In the genomic region with DNA sequence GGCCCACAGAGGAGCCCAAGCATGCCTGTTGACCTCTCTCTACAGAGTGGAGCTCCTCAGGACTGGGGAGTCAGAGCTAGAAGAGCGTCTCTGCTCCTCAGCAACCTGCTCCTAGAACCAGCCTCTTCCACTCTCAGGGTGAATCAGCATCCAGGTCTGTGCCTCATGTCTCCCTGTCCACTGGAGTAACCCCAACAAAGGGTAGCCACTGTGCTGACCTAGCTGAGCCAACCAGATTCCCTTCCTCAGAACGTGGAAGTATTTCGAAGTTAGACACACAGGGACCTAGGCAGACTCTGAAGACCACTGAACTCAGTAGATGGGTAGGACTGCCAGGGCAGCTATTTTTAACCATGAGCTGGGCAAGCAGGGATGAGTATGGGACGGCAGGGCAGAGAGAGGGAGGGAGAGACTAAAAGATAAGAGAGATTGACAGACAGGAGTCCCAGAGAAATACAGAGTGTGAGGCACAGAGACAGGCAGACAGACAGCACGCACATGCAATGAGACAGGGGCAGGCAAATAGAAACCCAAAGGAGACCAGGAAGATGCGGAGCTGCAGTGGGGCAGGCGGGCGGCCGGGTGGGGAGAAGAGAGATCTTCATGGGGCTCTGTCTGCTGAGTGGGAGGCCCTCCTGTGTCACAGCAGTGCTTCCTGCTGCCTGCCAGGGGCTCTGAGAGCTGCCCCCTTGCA, we compare ENCODE assay signal across 11 cellular contexts. TPM values are rescaled to one million over a fixed set of nuclear protein-coding genes. Genes with fewer than 3 reads are reported as not detected.
DNase-seq lines count a peak whose midpoint lies in the region; ATAC-seq and TF ChIP-seq lines count a peak whose summit lies in the region.
"Had no signal": no experiment of that assay in that cellular context is flagged by ENCODE, and none has a peak within 500 bp of the region (broad histone marks: within the 10 kb centered on the region; RNA-seq: fewer than 3 reads in every experiment).

No MANE protein-coding gene starts in this region.

- H3K9me3 ChIP-seq in Panc1 (ENCODE audit: control insufficient read depth, insufficient read depth, low read depth, low read length) (no peaks in the 10 kb centered on the region), neural progenitor cell (ENCODE audit: low read depth) (no peaks in the 10 kb centered on the region)
- no peaks in the 10 kb centered on the region for H3K9me3 ChIP-seq in CD8-positive, alpha-beta T cell (ENCODE audit: low read length)

- ATAC-seq in activated T-cell treated with anti-CD3 and anti-CD28 coated beads, Interleukin-2, amount 50 U/mL, for 72 hours (replicated peaks in 1 of 2): peak in 1 of 2 donors; percentile 8
- ATAC-seq in Panc1: peak; percentile 56
- ATAC-seq in CD8-positive, alpha-beta T cell: no peak

- H3K36me3 ChIP-seq in Panc1 (ENCODE audit: control insufficient read depth, insufficient read depth, low read length): no peaks in the 10 kb centered on the region
- no peaks in the 10 kb centered on the region for H3K36me3 ChIP-seq in neural progenitor cell
- no peaks in the 10 kb centered on the region for H3K36me3 ChIP-seq in CD8-positive, alpha-beta T cell (ENCODE audit: insufficient read depth, low read length)

- H4K20me1 ChIP-seq in neural progenitor cell (ENCODE audit: low read depth): no peaks in the 10 kb centered on the region

- H3K27me3 ChIP-seq in Panc1 (ENCODE audit: control insufficient read depth, insufficient read depth, low read length) (no peaks in the 10 kb centered on the region), neural progenitor cell (no peaks in the 10 kb centered on the region)
- no peaks in the 10 kb centered on the region for H3K27me3 ChIP-seq in CD8-positive, alpha-beta T cell (ENCODE audit: insufficient read depth, low read length)

- no peaks in the 10 kb centered on the region for H3F3A ChIP-seq in neural progenitor cell (ENCODE audit: low read depth)

- peaks cover 0 to 3% of the 10 kb centered on the region in 2 donors for H3K36me3 Mint-ChIP-seq in activated T-cell treated with anti-CD3 and anti-CD28 coated beads, Interleukin-2, amount 50 U/mL, for 72 hours (ENCODE audit: insufficient read depth in 2 of 2)
- H3K36me3 Mint-ChIP-seq in dendritic cell treated with granulocyte-macrophage colony-stimulating factor and Interleukin-4, amounts not matched to agents 40 ng/mL and 50 ng/mL, for 4 days (ENCODE audit: low read depth): peaks cover 6% of the 10 kb centered on the region
- H3K36me3 Mint-ChIP-seq in neural progenitor cell: peaks cover 6% of the 10 kb centered on the region
- H3K36me3 Mint-ChIP-seq in CD8-positive, alpha-beta T cell: no peaks in the 10 kb centered on the region

- intact Hi-C loops in Panc1 (cut with micrococcal nuclease; ENCODE audit: unreplicated experiment): no loop called here
- intact Hi-C loops in dendritic cell treated with granulocyte-macrophage colony-stimulating factor and Interleukin-4, amounts not matched to agents 40 ng/mL and 50 ng/mL, for 4 days (cut with micrococcal nuclease): loop anchor here (5.0 kb wide), 1 partner anchor 39 kb away; no protein-coding TSS in a partner anchor
- intact Hi-C loops in CD8-positive, alpha-beta T cell (cut with DNase I, micrococcal nuclease): no loop called here

- H2AFZ ChIP-seq in neural progenitor cell (replicated peaks): no peak overlapping the region

- H3K4me1 Mint-ChIP-seq in activated T-cell treated with anti-CD3 and anti-CD28 coated beads, Interleukin-2, amount 50 U/mL, for 72 hours (ENCODE audit: low read depth): peaks cover 64% of the 10 kb centered on the region
- H3K4me1 Mint-ChIP-seq in dendritic cell treated with granulocyte-macrophage colony-stimulating factor and Interleukin-4, amounts not matched to agents 40 ng/mL and 50 ng/mL, for 4 days (ENCODE audit: low read depth): peaks cover 45% of the 10 kb centered on the region
- H3K4me1 Mint-ChIP-seq in neural progenitor cell: peaks cover 19% of the 10 kb centered on the region
- H3K4me1 Mint-ChIP-seq in CD8-positive, alpha-beta T cell (ENCODE audit: low read depth): peaks cover 43% of the 10 kb centered on the region

- no peaks in the 10 kb centered on the region for H3K27me3 Mint-ChIP-seq in activated T-cell treated with anti-CD3 and anti-CD28 coated beads, Interleukin-2, amount 50 U/mL, for 72 hours (ENCODE audit: low read depth)
- H3K27me3 Mint-ChIP-seq in dendritic cell treated with granulocyte-macrophage colony-stimulating factor and Interleukin-4, amounts not matched to agents 40 ng/mL and 50 ng/mL, for 4 days: no peaks in the 10 kb centered on the region
- no peaks in the 10 kb centered on the region for H3K27me3 Mint-ChIP-seq in neural progenitor cell (ENCODE audit: insufficient read depth, low read depth)
- H3K27me3 Mint-ChIP-seq in CD8-positive, alpha-beta T cell (ENCODE audit: low read depth): no peaks in the 10 kb centered on the region

- POLR2A ChIA-PET in Panc1 (lab: Charles Lee): no interaction called here
- POLR2A ChIA-PET in CD8-positive, alpha-beta T cell (lab: Charles Lee): no interaction called here

- no peaks in the 10 kb centered on the region for H3K79me2 ChIP-seq in neural progenitor cell (ENCODE audit: low read depth)

- H3K4me3 Mint-ChIP-seq in activated T-cell treated with anti-CD3 and anti-CD28 coated beads, Interleukin-2, amount 50 U/mL, for 72 hours: peak overlapping the region; percentile 15 to 35
- H3K4me3 Mint-ChIP-seq in dendritic cell treated with granulocyte-macrophage colony-stimulating factor and Interleukin-4, amounts not matched to agents 40 ng/mL and 50 ng/mL, for 4 days: no peak overlapping the region
- H3K4me3 Mint-ChIP-seq in neural progenitor cell: no peak overlapping the region
- no peak overlapping the region for H3K4me3 Mint-ChIP-seq in CD8-positive, alpha-beta T cell

- H3K27ac ChIP-seq in Panc1 (ENCODE audit: low read length): no peak overlapping the region
- no peak overlapping the region for H3K27ac ChIP-seq in neural progenitor cell
- H3K27ac ChIP-seq in CD8-positive, alpha-beta T cell (ENCODE audit: low read depth, low read length): no peak overlapping the region

- H3K4me1 ChIP-seq in Panc1 (ENCODE audit: control insufficient read depth, insufficient read depth, low read length) (no peaks in the 10 kb centered on the region), neural progenitor cell (peaks cover 11% of the 10 kb centered on the region)
- peaks cover 15% of the 10 kb centered on the region for H3K4me1 ChIP-seq in CD8-positive, alpha-beta T cell (ENCODE audit: insufficient read depth, low read length)

- CTCF ChIA-PET in Panc1 (lab: Charles Lee): no interaction called here
- CTCF ChIA-PET in CD8-positive, alpha-beta T cell (lab: Charles Lee): interaction anchor here (1.2 kb wide), 1 partner anchor 171 kb away, joined by 4 read pairs; no protein-coding TSS in a partner anchor

- BruUV-seq in Panc1 (replicated peaks; lab: Mats Ljungman, UMichigan): no TSS peak

- in situ Hi-C loops in Panc1 (cut with HindIII; ENCODE audit: low pct_unique_long_range_greater_than_20kb, low sequenced_read_pairs): no loop called here

- peak overlapping the region; percentile 24 for H3K27ac Mint-ChIP-seq in activated T-cell treated with anti-CD3 and anti-CD28 coated beads, Interleukin-2, amount 50 U/mL, for 72 hours
- H3K27ac Mint-ChIP-seq in dendritic cell treated with granulocyte-macrophage colony-stimulating factor and Interleukin-4, amounts not matched to agents 40 ng/mL and 50 ng/mL, for 4 days: peak overlapping the region; percentile 75
- peak overlapping the region; percentile 2 for H3K27ac Mint-ChIP-seq in neural progenitor cell
- no peak overlapping the region for H3K27ac Mint-ChIP-seq in CD8-positive, alpha-beta T cell

- H3K4me3 ChIP-seq in Panc1 (ENCODE audit: low read depth in 2 of 2, low read length in 2 of 2) (no peak overlapping the region), neural progenitor cell (no peak overlapping the region)
- no peak overlapping the region for H3K4me3 ChIP-seq in CD8-positive, alpha-beta T cell (ENCODE audit: low read depth, low read length)

- TF ChIP-seq CTCF in Panc1 (IDR thresholded peaks at IDR 0.05): no peak
- no peak for TF ChIP-seq CTCF in neural progenitor cell (IDR thresholded peaks at IDR 0.05)
- TF ChIP-seq CTCF in CD8-positive, alpha-beta T cell (IDR thresholded peaks at IDR 0.05): no peak

- no peak overlapping the region for H3K4me2 ChIP-seq in neural progenitor cell

- no peak for DNase-seq in activated T-cell treated with anti-CD3 and anti-CD28 coated beads, Interleukin-2, amount 50 U/mL, for 72 hours
- no peak for DNase-seq in activated T-cell treated with anti-CD3 and anti-CD28 coated beads for 4 hours
- no peak for DNase-seq in Panc1 (ENCODE audit: low read depth, low spot score)
- no peak for DNase-seq in neural progenitor cell (ENCODE audit: low spot score)
- no peak for DNase-seq in stimulated activated CD4-positive, alpha-beta T cell treated with anti-CD3 and anti-CD28 coated beads, Interleukin-1b, Interleukin-23, amount 100 ng/mL, for 48 hours
- DNase-seq in CD8-positive, alpha-beta T cell: no peak
- no peak for DNase-seq in ureter (ENCODE audit: low spot score)
- DNase-seq: ACHN; effector CD4-positive, alpha-beta T cell; T-helper 9 cell had no signal

- no peak overlapping the region for H3K9ac ChIP-seq in neural progenitor cell

- no peaks in the 10 kb centered on the region for H3K9me3 Mint-ChIP-seq in activated T-cell treated with anti-CD3 and anti-CD28 coated beads, Interleukin-2, amount 50 U/mL, for 72 hours
- H3K9me3 Mint-ChIP-seq in dendritic cell treated with granulocyte-macrophage colony-stimulating factor and Interleukin-4, amounts not matched to agents 40 ng/mL and 50 ng/mL, for 4 days: no peaks in the 10 kb centered on the region
- no peaks in the 10 kb centered on the region for H3K9me3 Mint-ChIP-seq in neural progenitor cell
- no peaks in the 10 kb centered on the region for H3K9me3 Mint-ChIP-seq in CD8-positive, alpha-beta T cell

RNA-seq across cellular contexts. Expression of gene OSBPL3, which starts 56.7 kb away (rescaled TPM):
- 10 to 100 TPM; 52.9 to 53.0 TPM for total RNA-seq in activated T-cell treated with anti-CD3 and anti-CD28 coated beads, Interleukin-2, amount 50 U/mL, for 72 hours
- 9.2 TPM for total RNA-seq in Panc1 (2021; ENCODE audit: unreplicated experiment)
- polyA plus RNA-seq in Panc1 (2012; ENCODE audit: insufficient read length): 3.1 TPM
- total RNA-seq in neural progenitor cell (ENCODE audit: low replicate concordance): 5.6 and 8.0 TPM in 2 replicates
- total RNA-seq in CD8-positive, alpha-beta T cell: 10 to 100 TPM; 12.0 to 13.8 TPM
- 49.7 TPM for total RNA-seq in ureter

Comparison
In these comparisons a context has a peak if more than half of its experiments do, and no peak if none do; other contexts are left out.
1. H3K4me3 Mint-ChIP-seq: peak in activated T-cell treated with anti-CD3 and anti-CD28 coated beads, Interleukin-2, amount 50 U/mL, for 72 hours (2 of 2); none in dendritic cell treated with granulocyte-macrophage colony-stimulating factor and Interleukin-4, amounts not matched to agents 40 ng/mL and 50 ng/mL, for 4 days (single experiment), neural progenitor cell (single experiment) and CD8-positive, alpha-beta T cell (single experiment).